ENCODE assay signal across 15 cellular contexts in genomic region chr3:52527039-52527731, GRCh38. TPM values are rescaled to one million over a fixed set of nuclear protein-coding genes. Genes with fewer than 3 reads are reported as not detected.
A peak's percentile ranks its signal among the peaks of the same experiment; 100 is the strongest.
DNase-seq lines count a peak whose midpoint lies in the region; ATAC-seq and TF ChIP-seq lines count a peak whose summit lies in the region.
"Had no signal": no experiment of that assay in that cellular context is flagged by ENCODE, and none has a peak within 500 bp of the region (broad histone marks: within the 10 kb centered on the region; RNA-seq: fewer than 3 reads in every experiment).

No MANE protein-coding gene starts in this region.

- H3K9me3 Mint-ChIP-seq in WTC11, result no peaks in the 10 kb centered on the region

- H3K4me3 ChIP-seq in right cardiac atrium (ENCODE audit: low read length), result no peak overlapping the region
- H3K4me3 ChIP-seq: esophagus muscularis mucosa had no signal

- no peak overlapping the region for H3K27ac ChIP-seq in right cardiac atrium (ENCODE audit: low read length)
- H3K27ac ChIP-seq: parathyroid adenoma had no signal

- CTCF ChIA-PET in WTC11 (lab: Charles Lee), result interaction anchor here (1.7 kb wide), 1 partner anchor 45 kb away, joined by 3 read pairs; no protein-coding TSS in a partner anchor

- H3K4me1 ChIP-seq in right cardiac atrium (ENCODE audit: control insufficient read depth, insufficient read depth, low read length), result peaks cover 44% of the 10 kb centered on the region

- DNase-seq in ELF-1 (ENCODE audit: low read depth, low spot score), result peak; percentile 69
- DNase-seq in WTC11 (ENCODE audit: low spot score), result peak; percentile 5
- peak; percentile 23 to 61 (median 55) for DNase-seq in right cardiac atrium
- DNase-seq in sciatic nerve (ENCODE audit: low spot score), result peak; percentile 56
- DNase-seq in C1 segment of cervical spinal cord (lab: John Stamatoyannopoulos, UW), result no peak
- no peak for DNase-seq in middle frontal gyrus (ENCODE audit: extremely low spot score, low spot score)
- DNase-seq: activated CD8-positive, alpha-beta T cell treated with anti-CD3 and anti-CD28 coated beads, Interleukin-2, amount 10 ng/mL, durations not matched to agents 7 days and 5 days; activated naive CD4-positive, alpha-beta T cell treated with Interleukin-2 at 50 U/mL for 16 hours; KG1; NCI-H1694 treated with DMSO at 0.1 percent for 48 hours; NCI-H524 treated with DMSO at 0.1 percent for 48 hours had no signal

- POLR2A ChIA-PET in WTC11 (lab: Charles Lee), result no interaction called here

- H3K27me3 ChIP-seq in right cardiac atrium (ENCODE audit: control insufficient read depth, insufficient read depth), result no peaks in the 10 kb centered on the region
- H3K27me3 ChIP-seq: esophagus muscularis mucosa had no signal

- H3K27me3 Mint-ChIP-seq in WTC11 (ENCODE audit: low read depth), result no peaks in the 10 kb centered on the region; the same call in 1 of the 2 replicates

- peaks cover 3% of the 10 kb centered on the region for H3K4me1 Mint-ChIP-seq in WTC11

- no peak overlapping the region for H3K27ac Mint-ChIP-seq in WTC11
- H3K27ac Mint-ChIP-seq: activated CD8-positive, alpha-beta T cell treated with anti-CD3 and anti-CD28 coated beads, Interleukin-2, amount 10 ng/mL, durations not matched to agents 7 days and 5 days had no signal

- intact Hi-C loops in right cardiac atrium (cut with DNase I) (no loop called here), sciatic nerve (cut with DNase I) (no loop called here)

- H3K9me3 ChIP-seq in right cardiac atrium (ENCODE audit: control insufficient read depth, low read length), result no peaks in the 10 kb centered on the region
- H3K9me3 ChIP-seq: esophagus muscularis mucosa had no signal

- H3K36me3 Mint-ChIP-seq in WTC11, result peaks cover 38% of the 10 kb centered on the region

- H3K4me3 Mint-ChIP-seq in WTC11, result no peak overlapping the region
- H3K4me3 Mint-ChIP-seq: activated CD8-positive, alpha-beta T cell treated with anti-CD3 and anti-CD28 coated beads, Interleukin-2, amount 10 ng/mL, durations not matched to agents 7 days and 5 days had no signal

- 91% methylated on average over 14 of the region's 14 CpGs for WGBS in right cardiac atrium

- TF ChIP-seq CTCF in WTC11 (IDR thresholded peaks at IDR 0.05), result no peak

- no peak for ATAC-seq in WTC11
- no peak for ATAC-seq in right cardiac atrium
- ATAC-seq in sciatic nerve, result no peak
- no peak for ATAC-seq in GM18909 (IDR thresholded peaks at IDR 0.05; ENCODE audit: poor library complexity, unreplicated experiment)
- no peak for ATAC-seq in GM21737 (IDR thresholded peaks at IDR 0.05; ENCODE audit: unreplicated experiment)
- ATAC-seq: activated CD8-positive, alpha-beta T cell treated with anti-CD3 and anti-CD28 coated beads, Interleukin-2, amount 10 ng/mL, durations not matched to agents 7 days and 5 days had no signal

TF ChIP-seq in WTC11, 78 proteins besides CTCF, POLR2A, EP300 and RAD21:
- TF ChIP-seq ZSCAN18 (CRISPR knock-in tag; IDR thresholded peaks at IDR 0.05) (no peak), ZNF121 (CRISPR knock-in tag; IDR thresholded peaks at IDR 0.05) (no peak), NFYB (CRISPR knock-in tag; conservative IDR thresholded peaks at IDR 0.05; ENCODE audit: low read depth) (no peak), ZNF425 (CRISPR knock-in tag; conservative IDR thresholded peaks at IDR 0.05) (no peak), GABPB1 (CRISPR knock-in tag; IDR thresholded peaks at IDR 0.05) (no peak), ZNF416 (CRISPR knock-in tag; IDR thresholded peaks at IDR 0.05) (no peak), ZNF138 (CRISPR knock-in tag; conservative IDR thresholded peaks at IDR 0.05) (no peak), MYBL2 (CRISPR knock-in tag; IDR thresholded peaks at IDR 0.05) (no peak)
- TF ChIP-seq, protein P1, sequence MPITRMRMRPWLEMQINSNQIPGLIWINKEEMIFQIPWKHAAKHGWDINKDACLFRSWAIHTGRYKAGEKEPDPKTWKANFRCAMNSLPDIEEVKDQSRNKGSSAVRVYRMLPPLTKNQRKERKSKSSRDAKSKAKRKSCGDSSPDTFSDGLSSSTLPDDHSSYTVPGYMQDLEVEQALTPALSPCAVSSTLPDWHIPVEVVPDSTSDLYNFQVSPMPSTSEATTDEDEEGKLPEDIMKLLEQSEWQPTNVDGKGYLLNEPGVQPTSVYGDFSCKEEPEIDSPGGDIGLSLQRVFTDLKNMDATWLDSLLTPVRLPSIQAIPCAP (CRISPR knock-in tag; IDR thresholded peaks at IDR 0.05), result no peak
- TF ChIP-seq, protein P2, sequence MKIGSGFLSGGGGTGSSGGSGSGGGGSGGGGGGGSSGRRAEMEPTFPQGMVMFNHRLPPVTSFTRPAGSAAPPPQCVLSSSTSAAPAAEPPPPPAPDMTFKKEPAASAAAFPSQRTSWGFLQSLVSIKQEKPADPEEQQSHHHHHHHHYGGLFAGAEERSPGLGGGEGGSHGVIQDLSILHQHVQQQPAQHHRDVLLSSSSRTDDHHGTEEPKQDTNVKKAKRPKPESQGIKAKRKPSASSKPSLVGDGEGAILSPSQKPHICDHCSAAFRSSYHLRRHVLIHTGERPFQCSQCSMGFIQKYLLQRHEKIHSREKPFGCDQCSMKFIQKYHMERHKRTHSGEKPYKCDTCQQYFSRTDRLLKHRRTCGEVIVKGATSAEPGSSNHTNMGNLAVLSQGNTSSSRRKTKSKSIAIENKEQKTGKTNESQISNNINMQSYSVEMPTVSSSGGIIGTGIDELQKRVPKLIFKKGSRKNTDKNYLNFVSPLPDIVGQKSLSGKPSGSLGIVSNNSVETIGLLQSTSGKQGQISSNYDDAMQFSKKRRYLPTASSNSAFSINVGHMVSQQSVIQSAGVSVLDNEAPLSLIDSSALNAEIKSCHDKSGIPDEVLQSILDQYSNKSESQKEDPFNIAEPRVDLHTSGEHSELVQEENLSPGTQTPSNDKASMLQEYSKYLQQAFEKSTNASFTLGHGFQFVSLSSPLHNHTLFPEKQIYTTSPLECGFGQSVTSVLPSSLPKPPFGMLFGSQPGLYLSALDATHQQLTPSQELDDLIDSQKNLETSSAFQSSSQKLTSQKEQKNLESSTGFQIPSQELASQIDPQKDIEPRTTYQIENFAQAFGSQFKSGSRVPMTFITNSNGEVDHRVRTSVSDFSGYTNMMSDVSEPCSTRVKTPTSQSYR (CRISPR knock-in tag; IDR thresholded peaks at IDR 0.05), result no peak

RNA-seq across cellular contexts. Expression of gene NT5DC2, which starts 6.5 kb away (rescaled TPM):
- total RNA-seq in WTC11 (2021) (377 to 430 TPM (median 417 TPM) in 3 replicates), right cardiac atrium (100 to 1,000 TPM; 123 to 223 (median 154) TPM), sciatic nerve (78.3 TPM)
- 322 TPM for polyA plus RNA-seq in right cardiac atrium

RNA-seq across cellular contexts. Expression of gene UQCC5, which starts 9.2 kb away (rescaled TPM):
- total RNA-seq in WTC11 (2021), result 30.0 to 37.8 TPM (median 36.4 TPM) in 3 replicates
- 10 to 100 TPM; 52.4 to 64.2 (median 62.4) TPM for total RNA-seq in right cardiac atrium
- 97.3 TPM for polyA plus RNA-seq in right cardiac atrium
- total RNA-seq in sciatic nerve, result 16.0 TPM

RNA-seq across cellular contexts. Expression of gene STAB1, which starts 32.0 kb away (rescaled TPM):
- total RNA-seq in WTC11 (2021), result 1.9 to 2.6 TPM (median 2.1 TPM) in 3 replicates
- total RNA-seq in right cardiac atrium, result 100 to 1,000 TPM in 2 of 4 donors, 10 to 100 TPM in 2; 91.9 to 159 (median 101) TPM
- 69.5 TPM for polyA plus RNA-seq in right cardiac atrium
- total RNA-seq in sciatic nerve, result 256 TPM

Comparison
In these comparisons a context has a peak if more than half of its experiments do, and no peak if none do; other contexts are left out.
1. DNase-seq: peak in ELF-1 (single experiment), WTC11 (single experiment), right cardiac atrium (3 of 3) and sciatic nerve (single experiment); none in C1 segment of cervical spinal cord (0 of 14) and middle frontal gyrus (single experiment).
2. RNA of gene STAB1, which starts 32.0 kb away (total RNA-seq): 256 TPM in sciatic nerve (single experiment) and 91.9 to 159 TPM in right cardiac atrium; 1.9 to 2.6 TPM in WTC11; every median in the first group is over 10 times any median in the second.